1 cellular context compared by ENCODE assay signal in genomic region chr9:97889941-97890557, GRCh38.
TF ChIP-seq lines count a peak whose summit lies in the region.

No MANE protein-coding gene starts in this region.

TF ChIP-seq in K562, 482 proteins besides CTCF, POLR2A, EP300 and RAD21 (continued from another document):
- TF ChIP-seq, protein P1, sequence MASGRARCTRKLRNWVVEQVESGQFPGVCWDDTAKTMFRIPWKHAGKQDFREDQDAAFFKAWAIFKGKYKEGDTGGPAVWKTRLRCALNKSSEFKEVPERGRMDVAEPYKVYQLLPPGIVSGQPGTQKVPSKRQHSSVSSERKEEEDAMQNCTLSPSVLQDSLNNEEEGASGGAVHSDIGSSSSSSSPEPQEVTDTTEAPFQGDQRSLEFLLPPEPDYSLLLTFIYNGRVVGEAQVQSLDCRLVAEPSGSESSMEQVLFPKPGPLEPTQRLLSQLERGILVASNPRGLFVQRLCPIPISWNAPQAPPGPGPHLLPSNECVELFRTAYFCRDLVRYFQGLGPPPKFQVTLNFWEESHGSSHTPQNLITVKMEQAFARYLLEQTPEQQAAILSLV (tag; IDR thresholded peaks at IDR 0.05), result no peak
- TF ChIP-seq CBX8 (IDR thresholded peaks at IDR 0.05; ENCODE audit: borderline replicate concordance, extremely low read depth, low read depth, low read length, poor library complexity, severe bottlenecking) (no peak), NR3C1 (CRISPR knock-in tag; IDR thresholded peaks at IDR 0.05) (no peak), PURB (CRISPR knock-in tag; IDR thresholded peaks at IDR 0.05; ENCODE audit: low read depth) (no peak), ZNF146 (CRISPR knock-in tag; IDR thresholded peaks at IDR 0.05; ENCODE audit: unreplicated experiment) (no peak), TCF3 (CRISPR knock-in tag; IDR thresholded peaks at IDR 0.05) (no peak), RBFOX2 (IDR thresholded peaks at IDR 0.05; ENCODE audit: low read depth, low read length) (no peak), ZFP36 (IDR thresholded peaks at IDR 0.05; ENCODE audit: low read depth, low read length, partially characterized antibody) (no peak), ILK (tag; IDR thresholded peaks at IDR 0.05; ENCODE audit: borderline replicate concordance, low read depth) (no peak), FOSL1 (tag; conservative IDR thresholded peaks at IDR 0.05) (no peak), MEF2D (tag; conservative IDR thresholded peaks at IDR 0.05; ENCODE audit: low read depth) (no peak)
- TF ChIP-seq, protein P2, sequence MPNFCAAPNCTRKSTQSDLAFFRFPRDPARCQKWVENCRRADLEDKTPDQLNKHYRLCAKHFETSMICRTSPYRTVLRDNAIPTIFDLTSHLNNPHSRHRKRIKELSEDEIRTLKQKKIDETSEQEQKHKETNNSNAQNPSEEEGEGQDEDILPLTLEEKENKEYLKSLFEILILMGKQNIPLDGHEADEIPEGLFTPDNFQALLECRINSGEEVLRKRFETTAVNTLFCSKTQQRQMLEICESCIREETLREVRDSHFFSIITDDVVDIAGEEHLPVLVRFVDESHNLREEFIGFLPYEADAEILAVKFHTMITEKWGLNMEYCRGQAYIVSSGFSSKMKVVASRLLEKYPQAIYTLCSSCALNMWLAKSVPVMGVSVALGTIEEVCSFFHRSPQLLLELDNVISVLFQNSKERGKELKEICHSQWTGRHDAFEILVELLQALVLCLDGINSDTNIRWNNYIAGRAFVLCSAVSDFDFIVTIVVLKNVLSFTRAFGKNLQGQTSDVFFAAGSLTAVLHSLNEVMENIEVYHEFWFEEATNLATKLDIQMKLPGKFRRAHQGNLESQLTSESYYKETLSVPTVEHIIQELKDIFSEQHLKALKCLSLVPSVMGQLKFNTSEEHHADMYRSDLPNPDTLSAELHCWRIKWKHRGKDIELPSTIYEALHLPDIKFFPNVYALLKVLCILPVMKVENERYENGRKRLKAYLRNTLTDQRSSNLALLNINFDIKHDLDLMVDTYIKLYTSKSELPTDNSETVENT (CRISPR knock-in tag; IDR thresholded peaks at IDR 0.05), result no peak
